Comparison of ENCODE assay signal across 10 cellular contexts in genomic region chr4:146059865-146060264, GRCh38.
A peak's percentile ranks its signal among the peaks of the same experiment; 100 is the strongest.
DNase-seq lines count a peak whose midpoint lies in the region; ATAC-seq and TF ChIP-seq lines count a peak whose summit lies in the region.
"Had no signal": no experiment of that assay in that cellular context is flagged by ENCODE, and none has a peak within 500 bp of the region (broad histone marks: within the 10 kb centered on the region; RNA-seq: fewer than 3 reads in every experiment).

No MANE protein-coding gene starts in this region.

- no peaks in the 10 kb centered on the region for H3K9me3 ChIP-seq in effector memory CD4-positive, alpha-beta T cell (ENCODE audit: control insufficient read depth, low read length)

- no peaks in the 10 kb centered on the region for H3K27me3 ChIP-seq in effector memory CD4-positive, alpha-beta T cell (replicated peaks; ENCODE audit: control insufficient read depth, insufficient read depth, low read length, poor library complexity, severe bottlenecking)

- no peak for TF ChIP-seq CTCF in GM13976 (IDR thresholded peaks at IDR 0.05; ENCODE audit: borderline replicate concordance, control extremely low read depth, extremely low read depth, insufficient read depth, missing control alignments)

- peak; percentile 69 for ATAC-seq in GM21367 (IDR thresholded peaks at IDR 0.05; ENCODE audit: unreplicated experiment)
- ATAC-seq in HG03135 (IDR thresholded peaks at IDR 0.05; ENCODE audit: unreplicated experiment): peak; percentile 76
- ATAC-seq: activated CD8-positive, alpha-beta T cell treated with anti-CD3 and anti-CD28 coated beads, Interleukin-2, amount 10 ng/mL, durations not matched to agents 7 days and 5 days had no signal

- no peak overlapping the region for H3K27ac ChIP-seq in effector memory CD4-positive, alpha-beta T cell (ENCODE audit: insufficient read depth, low read length, poor library complexity, severe bottlenecking)

- in situ Hi-C loops in GM13976 (cut with MboI; ENCODE audit: low sequenced_read_pairs, unreplicated experiment): no loop called here

- no peaks in the 10 kb centered on the region for H3K36me3 ChIP-seq in effector memory CD4-positive, alpha-beta T cell (ENCODE audit: control insufficient read depth, insufficient read depth, low read length)

- DNase-seq in GM13976 (ENCODE audit: low spot score): peak; percentile 29
- peak; percentile 58 for DNase-seq in glomerular visceral epithelial cell (ENCODE audit: extremely low spot score)
- no peak for DNase-seq in NCI-H2029 treated with DMSO at 0.1 percent for 48 hours (lab: John Stamatoyannopoulos, UW)
- DNase-seq in activated CD8-positive, alpha-beta memory T cell treated with anti-CD3 and anti-CD28 coated beads, Interleukin-2, amount 50 U/mL, for 4 hours: no peak
- no peak for DNase-seq in effector memory CD4-positive, alpha-beta T cell
- no peak for DNase-seq in NCI-H510A treated with DMSO at 0.1 percent for 48 hours (lab: John Stamatoyannopoulos, UW)
- DNase-seq: activated CD8-positive, alpha-beta T cell treated with anti-CD3 and anti-CD28 coated beads, Interleukin-2, amount 10 ng/mL, durations not matched to agents 7 days and 5 days; IMR-90 had no signal

- no peaks in the 10 kb centered on the region for H3K4me1 ChIP-seq in effector memory CD4-positive, alpha-beta T cell (ENCODE audit: control insufficient read depth, insufficient read depth, low read length, poor library complexity, severe bottlenecking)

- no peak overlapping the region for H3K4me3 ChIP-seq in effector memory CD4-positive, alpha-beta T cell (ENCODE audit: insufficient read depth, low read depth, low read length, poor library complexity, severe bottlenecking)

Comparison
In these comparisons a context has a peak if more than half of its experiments do, and no peak if none do; other contexts are left out.
1. DNase-seq: peak in GM13976 (single experiment) and glomerular visceral epithelial cell (single experiment); none in NCI-H2029 treated with DMSO at 0.1 percent for 48 hours (single experiment), activated CD8-positive, alpha-beta memory T cell treated with anti-CD3 and anti-CD28 coated beads, Interleukin-2, amount 50 U/mL, for 4 hours (single experiment), effector memory CD4-positive, alpha-beta T cell (0 of 3) and NCI-H510A treated with DMSO at 0.1 percent for 48 hours (single experiment).